ENCODE assay signal across 11 cellular contexts in the genomic region with DNA sequence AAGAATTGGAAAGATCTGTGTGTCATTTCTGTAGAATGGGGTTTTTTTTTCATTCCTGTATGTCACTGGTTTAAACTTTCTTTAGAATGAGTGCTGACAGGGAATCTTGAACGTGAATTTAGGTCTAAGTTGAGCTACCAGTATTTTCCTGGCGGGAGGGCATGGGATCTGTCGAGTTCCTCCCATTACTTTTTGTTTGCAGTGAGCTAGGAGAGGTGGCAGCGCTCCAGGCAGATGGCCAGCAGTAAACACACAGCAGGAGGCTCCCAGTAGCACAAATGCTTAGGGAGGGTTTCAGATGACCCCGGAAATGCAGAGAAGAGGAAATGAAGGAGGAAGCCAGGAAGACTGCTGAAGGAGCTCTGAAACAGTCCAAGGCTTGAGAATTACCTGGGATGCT.
DNase-seq lines count a peak whose midpoint lies in the region; ATAC-seq and TF ChIP-seq lines count a peak whose summit lies in the region.
"Had no signal": no experiment of that assay in that cellular context is flagged by ENCODE, and none has a peak within 500 bp of the region (broad histone marks: within the 10 kb centered on the region; RNA-seq: fewer than 3 reads in every experiment).

No MANE protein-coding gene starts in this region.

- POLR2A ChIA-PET in activated CD4-positive, alpha-beta memory T cell treated with anti-CD3 and anti-CD28 coated beads for 36 hours (lab: Charles Lee): no interaction called here
- POLR2A ChIA-PET in activated CD4-positive, alpha-beta memory T cell treated with anti-CD3 and anti-CD28 coated beads, Interleukin-2, amount 10 ng/mL, durations not matched to agents 7 days and 5 days (lab: Charles Lee): no interaction called here

- no peaks in the 10 kb centered on the region for H3K36me3 ChIP-seq in testis (ENCODE audit: low read depth, missing control alignments)
- H3K36me3 ChIP-seq: thyroid gland had no signal

- H3K4me3 ChIP-seq in testis: no peak overlapping the region
- H3K4me3 ChIP-seq: thyroid gland had no signal

- peaks cover 32% of the 10 kb centered on the region for H3K36me3 Mint-ChIP-seq in activated CD4-positive, alpha-beta memory T cell treated with anti-CD3 and anti-CD28 coated beads for 36 hours
- peaks cover 63% of the 10 kb centered on the region for H3K36me3 Mint-ChIP-seq in activated CD4-positive, alpha-beta memory T cell treated with anti-CD3 and anti-CD28 coated beads, Interleukin-2, amount 10 ng/mL, durations not matched to agents 7 days and 5 days (ENCODE audit: low read depth)
- H3K36me3 Mint-ChIP-seq in glutamatergic neuron (ENCODE audit: unreplicated experiment): peaks cover 4% of the 10 kb centered on the region
- peaks cover 51% of the 10 kb centered on the region for H3K36me3 Mint-ChIP-seq in activated T-helper 2 cell treated with anti-CD3 and anti-CD28 coated beads, Interferon-gamma antibody, Interleukin-2, Interleukin-4, amounts not matched to agents 10 μg/mL and 5 μg/mL and 100 μg/mL, durations not matched to agents 14 hours and 24 hours and 36 hours (ENCODE audit: low read depth)

- no peaks in the 10 kb centered on the region for H3K9me3 Mint-ChIP-seq in activated CD4-positive, alpha-beta memory T cell treated with anti-CD3 and anti-CD28 coated beads for 36 hours
- H3K9me3 Mint-ChIP-seq in activated CD4-positive, alpha-beta memory T cell treated with anti-CD3 and anti-CD28 coated beads, Interleukin-2, amount 10 ng/mL, durations not matched to agents 7 days and 5 days: no peaks in the 10 kb centered on the region
- peaks cover 5% of the 10 kb centered on the region for H3K9me3 Mint-ChIP-seq in glutamatergic neuron (ENCODE audit: unreplicated experiment)
- no peaks in the 10 kb centered on the region for H3K9me3 Mint-ChIP-seq in activated T-helper 2 cell treated with anti-CD3 and anti-CD28 coated beads, Interferon-gamma antibody, Interleukin-2, Interleukin-4, amounts not matched to agents 10 μg/mL and 5 μg/mL and 100 μg/mL, durations not matched to agents 14 hours and 24 hours and 36 hours

- no peak for TF ChIP-seq CTCF in glutamatergic neuron (IDR thresholded peaks at IDR 0.05; ENCODE audit: partially characterized antibody, unreplicated experiment)
- TF ChIP-seq CTCF in testis (IDR thresholded peaks at IDR 0.05): no peak

- ATAC-seq in GM19463 (IDR thresholded peaks at IDR 0.05; ENCODE audit: unreplicated experiment) (no peak), GM21737 (IDR thresholded peaks at IDR 0.05; ENCODE audit: unreplicated experiment) (no peak)

- intact Hi-C loops in activated CD4-positive, alpha-beta memory T cell treated with anti-CD3 and anti-CD28 coated beads for 36 hours (cut with micrococcal nuclease): loop anchor here (5.0 kb wide), 1 partner anchor 38 kb away; no protein-coding TSS in a partner anchor
- intact Hi-C loops in testis (cut with DNase I; ENCODE audit: low total_unique reads): no loop called here
- intact Hi-C loops in activated T-helper 2 cell treated with anti-CD3 and anti-CD28 coated beads, Interferon-gamma antibody, Interleukin-2, Interleukin-4, amounts not matched to agents 10 μg/mL and 5 μg/mL and 100 μg/mL, durations not matched to agents 14 hours and 24 hours and 36 hours (cut with micrococcal nuclease): loop anchor here (5.0 kb wide), 1 partner anchor 162 kb away; no protein-coding TSS in a partner anchor

- 30 to 45% methylated on average over 5 of the region's 5 CpGs for WGBS in testis, 2 donors

- H3K4me3 Mint-ChIP-seq in activated CD4-positive, alpha-beta memory T cell treated with anti-CD3 and anti-CD28 coated beads for 36 hours: no peak overlapping the region
- H3K4me3 Mint-ChIP-seq in activated CD4-positive, alpha-beta memory T cell treated with anti-CD3 and anti-CD28 coated beads, Interleukin-2, amount 10 ng/mL, durations not matched to agents 7 days and 5 days: no peak overlapping the region
- peak overlapping the region; percentile 60 for H3K4me3 Mint-ChIP-seq in glutamatergic neuron (ENCODE audit: unreplicated experiment)
- H3K4me3 Mint-ChIP-seq in activated T-helper 2 cell treated with anti-CD3 and anti-CD28 coated beads, Interferon-gamma antibody, Interleukin-2, Interleukin-4, amounts not matched to agents 10 μg/mL and 5 μg/mL and 100 μg/mL, durations not matched to agents 14 hours and 24 hours and 36 hours (ENCODE audit: low read depth): no peak overlapping the region

- no peak for TF ChIP-seq POLR2A in testis (IDR thresholded peaks at IDR 0.05)

- H3K27me3 ChIP-seq in testis: no peaks in the 10 kb centered on the region
- H3K27me3 ChIP-seq: thyroid gland had no signal

- peak overlapping the region; percentile 7 for H3K27ac Mint-ChIP-seq in activated CD4-positive, alpha-beta memory T cell treated with anti-CD3 and anti-CD28 coated beads for 36 hours
- no peak overlapping the region for H3K27ac Mint-ChIP-seq in activated CD4-positive, alpha-beta memory T cell treated with anti-CD3 and anti-CD28 coated beads, Interleukin-2, amount 10 ng/mL, durations not matched to agents 7 days and 5 days
- peak overlapping the region; percentile 97 for H3K27ac Mint-ChIP-seq in glutamatergic neuron (ENCODE audit: unreplicated experiment)
- H3K27ac Mint-ChIP-seq in activated T-helper 2 cell treated with anti-CD3 and anti-CD28 coated beads, Interferon-gamma antibody, Interleukin-2, Interleukin-4, amounts not matched to agents 10 μg/mL and 5 μg/mL and 100 μg/mL, durations not matched to agents 14 hours and 24 hours and 36 hours: no peak overlapping the region

- no peak for DNase-seq in activated CD4-positive, alpha-beta memory T cell treated with anti-CD3 and anti-CD28 coated beads for 36 hours
- DNase-seq in activated CD4-positive, alpha-beta memory T cell treated with anti-CD3 and anti-CD28 coated beads, Interleukin-2, amount 10 ng/mL, durations not matched to agents 7 days and 5 days: no peak
- DNase-seq in NCI-H82 treated with DMSO at 0.1 percent for 48 hours (lab: John Stamatoyannopoulos, UW; ENCODE audit: unreplicated experiment): peak; percentile 51
- DNase-seq in glutamatergic neuron: no peak
- peak; percentile 33 for DNase-seq in testis
- no peak for DNase-seq in activated T-helper 2 cell treated with anti-CD3 and anti-CD28 coated beads, Interferon-gamma antibody, Interleukin-2, Interleukin-4, amounts not matched to agents 10 μg/mL and 5 μg/mL and 100 μg/mL, durations not matched to agents 14 hours and 24 hours and 36 hours (ENCODE audit: low spot score)
- DNase-seq: activated effector memory CD4-positive, alpha-beta T cell treated with anti-CD3 and anti-CD28 coated beads, Interleukin-2, amount 50 U/mL, for 16 hours; retina had no signal

- peaks cover 30% of the 10 kb centered on the region for H3K4me1 Mint-ChIP-seq in activated CD4-positive, alpha-beta memory T cell treated with anti-CD3 and anti-CD28 coated beads for 36 hours (ENCODE audit: low read depth)
- peaks cover 19% of the 10 kb centered on the region for H3K4me1 Mint-ChIP-seq in activated CD4-positive, alpha-beta memory T cell treated with anti-CD3 and anti-CD28 coated beads, Interleukin-2, amount 10 ng/mL, durations not matched to agents 7 days and 5 days
- H3K4me1 Mint-ChIP-seq in glutamatergic neuron (ENCODE audit: low read depth, unreplicated experiment): peaks cover 23% of the 10 kb centered on the region
- H3K4me1 Mint-ChIP-seq in activated T-helper 2 cell treated with anti-CD3 and anti-CD28 coated beads, Interferon-gamma antibody, Interleukin-2, Interleukin-4, amounts not matched to agents 10 μg/mL and 5 μg/mL and 100 μg/mL, durations not matched to agents 14 hours and 24 hours and 36 hours (ENCODE audit: low read depth): peaks cover 29% of the 10 kb centered on the region

- CTCF ChIA-PET in activated CD4-positive, alpha-beta memory T cell treated with anti-CD3 and anti-CD28 coated beads for 36 hours (lab: Charles Lee): no interaction called here
- CTCF ChIA-PET in activated CD4-positive, alpha-beta memory T cell treated with anti-CD3 and anti-CD28 coated beads, Interleukin-2, amount 10 ng/mL, durations not matched to agents 7 days and 5 days (lab: Charles Lee): no interaction called here

- no peaks in the 10 kb centered on the region for H3K4me1 ChIP-seq in testis
- H3K4me1 ChIP-seq: thyroid gland had no signal

- H3K9me3 ChIP-seq in testis: no peaks in the 10 kb centered on the region
- H3K9me3 ChIP-seq: thyroid gland had no signal

- H3K27me3 Mint-ChIP-seq in activated CD4-positive, alpha-beta memory T cell treated with anti-CD3 and anti-CD28 coated beads for 36 hours: no peaks in the 10 kb centered on the region
- H3K27me3 Mint-ChIP-seq in activated CD4-positive, alpha-beta memory T cell treated with anti-CD3 and anti-CD28 coated beads, Interleukin-2, amount 10 ng/mL, durations not matched to agents 7 days and 5 days: no peaks in the 10 kb centered on the region
- no peaks in the 10 kb centered on the region for H3K27me3 Mint-ChIP-seq in glutamatergic neuron (ENCODE audit: unreplicated experiment)
- H3K27me3 Mint-ChIP-seq in activated T-helper 2 cell treated with anti-CD3 and anti-CD28 coated beads, Interferon-gamma antibody, Interleukin-2, Interleukin-4, amounts not matched to agents 10 μg/mL and 5 μg/mL and 100 μg/mL, durations not matched to agents 14 hours and 24 hours and 36 hours (ENCODE audit: low read depth): no peaks in the 10 kb centered on the region

- no peak overlapping the region for H3K27ac ChIP-seq in testis
- H3K27ac ChIP-seq: thyroid gland had no signal

Comparison
In these comparisons a context has a peak if more than half of its experiments do, and no peak if none do; other contexts are left out.
1. H3K27ac Mint-ChIP-seq: peak in activated CD4-positive, alpha-beta memory T cell treated with anti-CD3 and anti-CD28 coated beads for 36 hours (single experiment) and glutamatergic neuron (single experiment); none in activated CD4-positive, alpha-beta memory T cell treated with anti-CD3 and anti-CD28 coated beads, Interleukin-2, amount 10 ng/mL, durations not matched to agents 7 days and 5 days (single experiment) and activated T-helper 2 cell treated with anti-CD3 and anti-CD28 coated beads, Interferon-gamma antibody, Interleukin-2, Interleukin-4, amounts not matched to agents 10 μg/mL and 5 μg/mL and 100 μg/mL, durations not matched to agents 14 hours and 24 hours and 36 hours (single experiment).
2. DNase-seq: peak in NCI-H82 treated with DMSO at 0.1 percent for 48 hours (single experiment) and testis (single experiment); none in activated CD4-positive, alpha-beta memory T cell treated with anti-CD3 and anti-CD28 coated beads for 36 hours (single experiment), activated CD4-positive, alpha-beta memory T cell treated with anti-CD3 and anti-CD28 coated beads, Interleukin-2, amount 10 ng/mL, durations not matched to agents 7 days and 5 days (single experiment), glutamatergic neuron (single experiment) and activated T-helper 2 cell treated with anti-CD3 and anti-CD28 coated beads, Interferon-gamma antibody, Interleukin-2, Interleukin-4, amounts not matched to agents 10 μg/mL and 5 μg/mL and 100 μg/mL, durations not matched to agents 14 hours and 24 hours and 36 hours (single experiment).